ENCODE assay signal across 8 cellular contexts in genomic region chr1:247111259-247111635, GRCh38. TPM values are rescaled to one million over a fixed set of nuclear protein-coding genes. Genes with fewer than 3 reads are reported as not detected.
DNase-seq lines count a peak whose midpoint lies in the region; ATAC-seq, FAIRE-seq and TF ChIP-seq lines count a peak whose summit lies in the region.

No MANE protein-coding gene starts in this region.

- intact Hi-C loops in lower leg skin (cut with DNase I; ENCODE audit: low total_unique reads) = no loop called here

- no peaks in the 10 kb centered on the region for H3K36me3 ChIP-seq in thymus (ENCODE audit: control insufficient read depth, insufficient read depth)

- TF ChIP-seq CTCF in A549 (IDR thresholded peaks at IDR 0.05) (no peak), HFF-Myc (IDR thresholded peaks at IDR 0.05; ENCODE audit: low read depth, low read length, missing control alignments) (no peak), lower leg skin (IDR thresholded peaks at IDR 0.05) (no peak)

- FAIRE-seq in A549 (lab: Jason Lieb, UNC) = no peak

- DNase-seq in A549 (ENCODE audit: low read depth in 1 of 2, low spot score in 1 of 2) = no peak
- no peak for DNase-seq in HFF-Myc (ENCODE audit: extremely low read depth, low read depth)
- DNase-seq in caudate nucleus (lab: John Stamatoyannopoulos, UW) = peak in 1 of 61 donors; percentile 16
- DNase-seq in lower leg skin (ENCODE audit: low spot score in 2 of 2) = peak in 1 of 2 donors; percentile 86
- DNase-seq in NCI-H2029 (lab: John Stamatoyannopoulos, UW) = no peak

- peak overlapping the region; percentile 74 to 88 for H3K27ac ChIP-seq in A549
- peak overlapping the region; percentile 36 for H3K27ac ChIP-seq in caudate nucleus (ENCODE audit: low read depth, low read length)
- H3K27ac ChIP-seq in thymus (ENCODE audit: low read depth) = no peak overlapping the region

- H3K4me3 ChIP-seq in A549 (peak overlapping the region; percentile 62), HFF-Myc (replicated peaks; ENCODE audit: low read depth, low read length) (peak overlapping the region; percentile 45), lower leg skin (ENCODE audit: low read depth, poor library complexity, severe bottlenecking) (peak overlapping the region; percentile 63), thymus (ENCODE audit: low read length) (peak overlapping the region; percentile 45)

- TF ChIP-seq EP300 in A549 (IDR thresholded peaks at IDR 0.05) = no peak

- ATAC-seq in A549 (peak; percentile 20 to 31; a peak in 3 of 6 replicates), GM19463 (IDR thresholded peaks at IDR 0.05; ENCODE audit: unreplicated experiment) (no peak), HG03432 (IDR thresholded peaks at IDR 0.05; ENCODE audit: unreplicated experiment) (no peak)

- POLR2A ChIA-PET in A549 (lab: Yijun Ruan, JAX) = interaction anchor here (1.3 kb wide), 1 partner anchor 33 kb away, joined by 5 read pairs; the partner anchor contains the start of gene ZNF670

- peaks cover 40% of the 10 kb centered on the region for H3K27me3 ChIP-seq in thymus (ENCODE audit: control insufficient read depth, insufficient read depth)

- H3K4me1 ChIP-seq in A549 (no peaks in the 10 kb centered on the region), thymus (ENCODE audit: control insufficient read depth, insufficient read depth, low read length) (peaks cover 8% of the 10 kb centered on the region)

- CTCF ChIA-PET in A549 (lab: Yijun Ruan, JAX) = interaction anchor here (0.6 kb wide), 1 partner anchor 141 kb away, joined by 3 read pairs; no protein-coding TSS in a partner anchor

- 21% methylated on average over 23 of the region's 53 CpGs for WGBS in A549 (ENCODE audit: missing lambda C conversion rate)
- 0% methylated on average over 3 to 5 of the region's 53 CpGs for WGBS in lower leg skin, 2 donors
- 2% methylated on average over 53 of the region's 53 CpGs for WGBS in thymus

- peak overlapping the region; percentile 96 for H3K4me2 ChIP-seq in A549

- no peak for TF ChIP-seq POLR2A in A549 (IDR thresholded peaks at IDR 0.05; ENCODE audit: low read length)
- no peak for TF ChIP-seq POLR2A in lower leg skin (IDR thresholded peaks at IDR 0.05)

- TF ChIP-seq RAD21 in A549 (conservative IDR thresholded peaks at IDR 0.05 in 1 of 2, IDR thresholded peaks at IDR 0.05 in 1 of 2) = no peak

- peaks cover 65% of the 10 kb centered on the region for H3K9me3 ChIP-seq in A549
- no peaks in the 10 kb centered on the region for H3K9me3 ChIP-seq in thymus (ENCODE audit: control insufficient read depth)

TF ChIP-seq in A549, 52 proteins besides CTCF, POLR2A, EP300 and RAD21:
- TF ChIP-seq SREBF2 (IDR thresholded peaks at IDR 0.05) (no peak), HES2 (IDR thresholded peaks at IDR 0.05) (no peak), CBX8 (IDR thresholded peaks at IDR 0.05) (no peak), RARB (CRISPR knock-in tag; IDR thresholded peaks at IDR 0.05) (no peak), ZFP36 (IDR thresholded peaks at IDR 0.05; ENCODE audit: borderline replicate concordance, partially characterized antibody) (no peak), CHD2 (IDR thresholded peaks at IDR 0.05; ENCODE audit: low read length, partially characterized antibody) (no peak), POLR2AphosphoS2 (conservative IDR thresholded peaks at IDR 0.05; ENCODE audit: low read length) (no peak), BHLHE40 (IDR thresholded peaks at IDR 0.05; ENCODE audit: low read depth, low read length) (no peak), TFCP2L1 (CRISPR knock-in tag; IDR thresholded peaks at IDR 0.05) (no peak), GATA3 (IDR thresholded peaks at IDR 0.05; ENCODE audit: borderline replicate concordance) (no peak), HOXA7 (CRISPR knock-in tag; IDR thresholded peaks at IDR 0.05) (no peak), MAZ (IDR thresholded peaks at IDR 0.05; ENCODE audit: borderline replicate concordance, low read depth, low read length) (no peak), FOXS1 (CRISPR knock-in tag; IDR thresholded peaks at IDR 0.05) (no peak), NFE2L2 (conservative IDR thresholded peaks at IDR 0.05; ENCODE audit: low read length) (no peak), HDAC2 (IDR thresholded peaks at IDR 0.05) (no peak), MYC (IDR thresholded peaks at IDR 0.05; ENCODE audit: borderline replicate concordance, low read length) (no peak)
- TF ChIP-seq, protein P1, sequence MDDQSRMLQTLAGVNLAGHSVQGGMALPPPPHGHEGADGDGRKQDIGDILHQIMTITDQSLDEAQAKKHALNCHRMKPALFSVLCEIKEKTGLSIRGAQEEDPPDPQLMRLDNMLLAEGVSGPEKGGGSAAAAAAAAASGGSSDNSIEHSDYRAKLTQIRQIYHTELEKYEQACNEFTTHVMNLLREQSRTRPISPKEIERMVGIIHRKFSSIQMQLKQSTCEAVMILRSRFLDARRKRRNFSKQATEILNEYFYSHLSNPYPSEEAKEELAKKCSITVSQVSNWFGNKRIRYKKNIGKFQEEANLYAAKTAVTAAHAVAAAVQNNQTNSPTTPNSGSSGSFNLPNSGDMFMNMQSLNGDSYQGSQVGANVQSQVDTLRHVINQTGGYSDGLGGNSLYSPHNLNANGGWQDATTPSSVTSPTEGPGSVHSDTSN (IDR thresholded peaks at IDR 0.05) = no peak
- TF ChIP-seq, protein P2, sequence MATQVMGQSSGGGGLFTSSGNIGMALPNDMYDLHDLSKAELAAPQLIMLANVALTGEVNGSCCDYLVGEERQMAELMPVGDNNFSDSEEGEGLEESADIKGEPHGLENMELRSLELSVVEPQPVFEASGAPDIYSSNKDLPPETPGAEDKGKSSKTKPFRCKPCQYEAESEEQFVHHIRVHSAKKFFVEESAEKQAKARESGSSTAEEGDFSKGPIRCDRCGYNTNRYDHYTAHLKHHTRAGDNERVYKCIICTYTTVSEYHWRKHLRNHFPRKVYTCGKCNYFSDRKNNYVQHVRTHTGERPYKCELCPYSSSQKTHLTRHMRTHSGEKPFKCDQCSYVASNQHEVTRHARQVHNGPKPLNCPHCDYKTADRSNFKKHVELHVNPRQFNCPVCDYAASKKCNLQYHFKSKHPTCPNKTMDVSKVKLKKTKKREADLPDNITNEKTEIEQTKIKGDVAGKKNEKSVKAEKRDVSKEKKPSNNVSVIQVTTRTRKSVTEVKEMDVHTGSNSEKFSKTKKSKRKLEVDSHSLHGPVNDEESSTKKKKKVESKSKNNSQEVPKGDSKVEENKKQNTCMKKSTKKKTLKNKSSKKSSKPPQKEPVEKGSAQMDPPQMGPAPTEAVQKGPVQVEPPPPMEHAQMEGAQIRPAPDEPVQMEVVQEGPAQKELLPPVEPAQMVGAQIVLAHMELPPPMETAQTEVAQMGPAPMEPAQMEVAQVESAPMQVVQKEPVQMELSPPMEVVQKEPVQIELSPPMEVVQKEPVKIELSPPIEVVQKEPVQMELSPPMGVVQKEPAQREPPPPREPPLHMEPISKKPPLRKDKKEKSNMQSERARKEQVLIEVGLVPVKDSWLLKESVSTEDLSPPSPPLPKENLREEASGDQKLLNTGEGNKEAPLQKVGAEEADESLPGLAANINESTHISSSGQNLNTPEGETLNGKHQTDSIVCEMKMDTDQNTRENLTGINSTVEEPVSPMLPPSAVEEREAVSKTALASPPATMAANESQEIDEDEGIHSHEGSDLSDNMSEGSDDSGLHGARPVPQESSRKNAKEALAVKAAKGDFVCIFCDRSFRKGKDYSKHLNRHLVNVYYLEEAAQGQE (IDR thresholded peaks at IDR 0.05) = no peak
- TF ChIP-seq, protein P3, sequence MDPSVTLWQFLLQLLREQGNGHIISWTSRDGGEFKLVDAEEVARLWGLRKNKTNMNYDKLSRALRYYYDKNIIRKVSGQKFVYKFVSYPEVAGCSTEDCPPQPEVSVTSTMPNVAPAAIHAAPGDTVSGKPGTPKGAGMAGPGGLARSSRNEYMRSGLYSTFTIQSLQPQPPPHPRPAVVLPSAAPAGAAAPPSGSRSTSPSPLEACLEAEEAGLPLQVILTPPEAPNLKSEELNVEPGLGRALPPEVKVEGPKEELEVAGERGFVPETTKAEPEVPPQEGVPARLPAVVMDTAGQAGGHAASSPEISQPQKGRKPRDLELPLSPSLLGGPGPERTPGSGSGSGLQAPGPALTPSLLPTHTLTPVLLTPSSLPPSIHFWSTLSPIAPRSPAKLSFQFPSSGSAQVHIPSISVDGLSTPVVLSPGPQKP (IDR thresholded peaks at IDR 0.05; ENCODE audit: low read depth, low read length) = no peak
- TF ChIP-seq, protein P4, sequence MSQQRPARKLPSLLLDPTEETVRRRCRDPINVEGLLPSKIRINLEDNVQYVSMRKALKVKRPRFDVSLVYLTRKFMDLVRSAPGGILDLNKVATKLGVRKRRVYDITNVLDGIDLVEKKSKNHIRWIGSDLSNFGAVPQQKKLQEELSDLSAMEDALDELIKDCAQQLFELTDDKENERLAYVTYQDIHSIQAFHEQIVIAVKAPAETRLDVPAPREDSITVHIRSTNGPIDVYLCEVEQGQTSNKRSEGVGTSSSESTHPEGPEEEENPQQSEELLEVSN (IDR thresholded peaks at IDR 0.05; ENCODE audit: borderline replicate concordance, low read depth) = no peak

RNA-seq across cellular contexts. Expression of gene ZNF669, which starts 7.1 kb away (rescaled TPM):
- polyA plus RNA-seq in A549 (2011; rRNA removed) (5.3 and 5.4 TPM in 2 replicates), A549 (2017; fragmentation: RNase III; extraction: RNeasy Plus Mini Kit Qiagen cat#74134 plus additional on column Dnase treatment) (3.6 to 3.7 TPM (median 3.6 TPM) in 3 replicates), thymus (10.0 TPM)
- polyA plus RNA-seq in A549 (2012; cell fraction: cytosol; rRNA removed) = 1.6 and 1.7 TPM in 2 replicates
- polyA plus RNA-seq in A549 (2012; cell fraction: nucleus; rRNA removed) = 2.2 and 2.3 TPM in 2 replicates
- polyA minus RNA-seq in A549 (2011; rRNA and poly(A)+ RNA removed) = 3.4 and 4.3 TPM in 2 replicates
- total RNA-seq in lower leg skin = 1 to 10 TPM; 5.4 to 8.7 (median 7.0) TPM

RNA-seq across cellular contexts. Expression of gene ZNF670, which starts 32.6 kb away (rescaled TPM):
- polyA plus RNA-seq in A549 (2011; rRNA removed) (3.5 and 4.3 TPM in 2 replicates), A549 (2017; fragmentation: RNase III; extraction: RNeasy Plus Mini Kit Qiagen cat#74134 plus additional on column Dnase treatment) (2.9 to 3.3 TPM (median 3.0 TPM) in 3 replicates), thymus (3.0 TPM)
- polyA plus RNA-seq in A549 (2012; cell fraction: cytosol; rRNA removed) = 0.85 and 1.0 TPM in 2 replicates
- polyA plus RNA-seq in A549 (2012; cell fraction: nucleus; rRNA removed) = 0.36 and 0.54 TPM in 2 replicates
- polyA minus RNA-seq in A549 (2011; rRNA and poly(A)+ RNA removed) = 1.1 and 1.2 TPM in 2 replicates
- total RNA-seq in lower leg skin = 1 to 10 TPM; 2.0 to 3.8 (median 2.4) TPM

Comparison
In these comparisons a context has a peak if more than half of its experiments do, and no peak if none do; other contexts are left out.
1. ATAC-seq: peak in A549 (2 of 2); none in GM19463 (single experiment) and HG03432 (single experiment).
2. Peak in every context shown above with its lines, with median percentiles within 50 percentile points of each other: H3K4me3 ChIP-seq.